Comparison of ENCODE assay signal across 14 cellular contexts in genomic region chr1:211705439-211706205, GRCh38. TPM values are rescaled to one million over a fixed set of nuclear protein-coding genes. Genes with fewer than 3 reads are reported as not detected.
DNase-seq lines count a peak whose midpoint lies in the region; ATAC-seq and TF ChIP-seq lines count a peak whose summit lies in the region.
"Had no signal": no experiment of that assay in that cellular context is flagged by ENCODE, and none has a peak within 500 bp of the region (broad histone marks: within the 10 kb centered on the region; RNA-seq: fewer than 3 reads in every experiment).

No MANE protein-coding gene starts in this region.

- BruUV-seq in PC-3 (replicated peaks; lab: Mats Ljungman, UMichigan) = no TSS peak

- H3K79me2 ChIP-seq in PC-3 (ENCODE audit: low read length) = no peaks in the 10 kb centered on the region

- H3K9me3 ChIP-seq in PC-3 (ENCODE audit: low read length) (no peaks in the 10 kb centered on the region), stomach (no peaks in the 10 kb centered on the region)

- H3K36me3 Mint-ChIP-seq in type B pancreatic cell = no peaks in the 10 kb centered on the region

- H3K9me3 Mint-ChIP-seq in type B pancreatic cell = no peaks in the 10 kb centered on the region
- H3K9me3 Mint-ChIP-seq: dendritic cell treated with granulocyte-macrophage colony-stimulating factor and Interleukin-4, amounts not matched to agents 40 ng/mL and 50 ng/mL, for 4 days had no signal

- no peaks in the 10 kb centered on the region for H3F3A ChIP-seq in PC-3 (ENCODE audit: low read length, unreplicated experiment)

- peak overlapping the region; percentile 43 for H3K27ac Mint-ChIP-seq in type B pancreatic cell
- H3K27ac Mint-ChIP-seq: dendritic cell treated with granulocyte-macrophage colony-stimulating factor and Interleukin-4, amounts not matched to agents 40 ng/mL and 50 ng/mL, for 4 days had no signal

- no peak for DNase-seq in left ventricle myocardium superior
- no peak for DNase-seq in cardiac septum (ENCODE audit: low spot score)
- DNase-seq in PC-3 = peak; percentile 75
- peak; percentile 21 for DNase-seq in fibroblast of the aortic adventitia (ENCODE audit: low read depth)
- no peak for DNase-seq in type B pancreatic cell (ENCODE audit: extremely low spot score, unreplicated experiment)
- DNase-seq in MV-4-11 (lab: John Stamatoyannopoulos, UW) = no peak
- no peak for DNase-seq in SHP77 treated with DMSO at 0.1 percent for 48 hours (lab: John Stamatoyannopoulos, UW)
- no peak for DNase-seq in stomach
- DNase-seq: activated CD8-positive, alpha-beta memory T cell treated with anti-CD3 and anti-CD28 coated beads for 24 hours; amygdala; NCI-H2081; stimulated activated CD4-positive, alpha-beta T cell treated with anti-CD3 and anti-CD28 coated beads, Interleukin-4, amount 100 ng/mL, for 1 hour; WERI-Rb-1 had no signal

- no peak overlapping the region for H3K4me3 ChIP-seq in PC-3 (ENCODE audit: low read length)
- H3K4me3 ChIP-seq in fibroblast of the aortic adventitia (ENCODE audit: low read depth, low read length) = no peak overlapping the region
- H3K4me3 ChIP-seq in stomach = no peak overlapping the region

- H3K27me3 Mint-ChIP-seq in type B pancreatic cell = no peaks in the 10 kb centered on the region

- TF ChIP-seq POLR2A in stomach (IDR thresholded peaks at IDR 0.05) = no peak

- TF ChIP-seq EP300 in stomach (IDR thresholded peaks at IDR 0.05) = no peak

- H4K20me1 ChIP-seq in PC-3 (ENCODE audit: low read length) = no peaks in the 10 kb centered on the region

- intact Hi-C loops in left ventricle myocardium superior (cut with micrococcal nuclease) = no loop called here
- intact Hi-C loops in cardiac septum (cut with DNase I) = no loop called here
- intact Hi-C loops in PC-3 (cut with micrococcal nuclease) = no loop called here
- intact Hi-C loops in stomach (cut with DNase I; ENCODE audit: low total_unique reads) = loop anchor here (10.0 kb wide), 1 partner anchor 119 kb away; no protein-coding TSS in a partner anchor

- H3K27me3 ChIP-seq in PC-3 (ENCODE audit: low read length) = no peaks in the 10 kb centered on the region
- no peaks in the 10 kb centered on the region for H3K27me3 ChIP-seq in stomach

- WGBS in stomach, 5 donors = 44 to 60% (median 51%) methylated on average over 6 of the region's 6 CpGs

- no peak overlapping the region for H3K27ac ChIP-seq in PC-3 (ENCODE audit: low read length)
- no peak overlapping the region for H3K27ac ChIP-seq in stomach
- H3K27ac ChIP-seq: WERI-Rb-1 had no signal

- TF ChIP-seq CTCF in PC-3 (conservative IDR thresholded peaks at IDR 0.05; ENCODE audit: low read depth, low read length) = no peak
- no peak for TF ChIP-seq CTCF in fibroblast of the aortic adventitia (IDR thresholded peaks at IDR 0.05; ENCODE audit: insufficient read depth, low read length)
- no peak for TF ChIP-seq CTCF in type B pancreatic cell (conservative IDR thresholded peaks at IDR 0.05)
- TF ChIP-seq CTCF in stomach (IDR thresholded peaks at IDR 0.05) = no peak

- H3K4me2 ChIP-seq in PC-3 (ENCODE audit: low read length) = peak overlapping the region; percentile 21

- CTCF ChIA-PET in PC-3 (lab: Charles Lee) = no interaction called here

- no peaks in the 10 kb centered on the region for H3K36me3 ChIP-seq in PC-3 (ENCODE audit: low read depth, low read length)
- no peaks in the 10 kb centered on the region for H3K36me3 ChIP-seq in stomach
- H3K36me3 ChIP-seq: WERI-Rb-1 had no signal

- POLR2A ChIA-PET in PC-3 (lab: Charles Lee; ENCODE audit: unreplicated experiment) = no interaction called here

- H3K4me1 ChIP-seq in PC-3 (ENCODE audit: insufficient read depth, low read length) (peaks cover 23% of the 10 kb centered on the region), stomach (peaks cover 0 to 6% (median 0%) of the 10 kb centered on the region in 4 donors)

- peak overlapping the region; percentile 42 for H2AFZ ChIP-seq in PC-3 (ENCODE audit: low read length)

- no peak overlapping the region for H3K4me3 Mint-ChIP-seq in type B pancreatic cell
- H3K4me3 Mint-ChIP-seq: dendritic cell treated with granulocyte-macrophage colony-stimulating factor and Interleukin-4, amounts not matched to agents 40 ng/mL and 50 ng/mL, for 4 days had no signal

- ATAC-seq in left ventricle myocardium superior (peak; percentile 55), PC-3 (peak; percentile 75)

- peaks cover 6% of the 10 kb centered on the region for H3K4me1 Mint-ChIP-seq in type B pancreatic cell (ENCODE audit: unreplicated experiment)

- H3K9ac ChIP-seq in PC-3 (ENCODE audit: low read length) = no peak overlapping the region

- H3K9me2 ChIP-seq in PC-3 (replicated peaks; ENCODE audit: low read length) = no peaks in the 10 kb centered on the region

RNA-seq across cellular contexts. Expression of gene NEK2, which starts 30.2 kb away (rescaled TPM):
- 0.25 TPM for total RNA-seq in left ventricle myocardium superior
- not detected for total RNA-seq in cardiac septum
- total RNA-seq in PC-3 (2014; rRNA removed) = 42.7 and 47.5 TPM in 2 replicates
- total RNA-seq in fibroblast of the aortic adventitia (ENCODE audit: low replicate concordance) = 12.4 TPM in 1 of 2 replicates, not detected in the other
- 15.2 and 23.4 TPM in 2 replicates for total RNA-seq in type B pancreatic cell (ENCODE audit: low replicate concordance)
- 1 to 10 TPM in 2 of 5 donors, not detected in 3; 4.9 to 6.1 TPM for total RNA-seq in stomach
- polyA plus RNA-seq in stomach = 1 to 10 TPM; 1.5 to 4.6 (median 2.2) TPM

Comparison
In these comparisons a context has a peak if more than half of its experiments do, and no peak if none do; other contexts are left out.
1. DNase-seq: peak in PC-3 (single experiment) and fibroblast of the aortic adventitia (single experiment); none in left ventricle myocardium superior (single experiment), cardiac septum (single experiment), type B pancreatic cell (single experiment), MV-4-11 (single experiment), SHP77 treated with DMSO at 0.1 percent for 48 hours (single experiment) and stomach (single experiment).